10 cellular contexts compared by ENCODE assay signal in the genomic region with DNA sequence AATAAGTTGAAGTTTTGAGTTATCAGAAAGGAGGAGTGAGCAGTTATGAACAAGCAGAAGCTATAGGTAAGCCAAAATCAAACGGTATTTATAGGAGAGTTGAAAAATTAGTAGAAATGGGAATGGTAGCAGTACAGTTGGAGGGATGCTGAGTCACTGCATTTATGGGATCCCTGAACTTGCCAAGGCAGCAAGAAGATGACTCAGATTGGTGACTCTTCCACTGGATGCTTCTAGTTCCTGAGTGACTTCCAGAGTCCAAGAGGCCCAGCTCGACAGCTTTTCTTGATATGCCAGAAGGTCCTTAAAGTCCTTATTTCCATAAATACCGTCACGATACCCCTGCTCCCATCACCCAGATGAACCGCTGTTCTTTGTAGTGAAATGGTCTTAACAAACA. TPM values are rescaled to one million over a fixed set of nuclear protein-coding genes. Genes with fewer than 3 reads are reported as not detected.
DNase-seq lines count a peak whose midpoint lies in the region; ATAC-seq, FAIRE-seq and TF ChIP-seq lines count a peak whose summit lies in the region.
"Had no signal": no experiment of that assay in that cellular context is flagged by ENCODE, and none has a peak within 500 bp of the region (broad histone marks: within the 10 kb centered on the region; RNA-seq: fewer than 3 reads in every experiment).

No MANE protein-coding gene starts in this region.

- peak; percentile 93 for ATAC-seq in esophagus mucosa
- ATAC-seq in GM21515 (IDR thresholded peaks at IDR 0.05; ENCODE audit: unreplicated experiment): no peak

- peak; percentile 85 for DNase-seq in GM03348 (ENCODE audit: low spot score)
- DNase-seq in RKO (ENCODE audit: low spot score): peak; percentile 95
- no peak for DNase-seq in effector CD8-positive, alpha-beta T cell (lab: John Stamatoyannopoulos, UW)
- DNase-seq in GM12892 (ENCODE audit: insufficient read length): no peak
- DNase-seq in NCI-H82 (lab: John Stamatoyannopoulos, UW): no peak
- DNase-seq: activated gamma-delta T cell, NCI-H187 treated with DMSO at 0.1 percent for 48 hours had no signal

- peak overlapping the region; percentile 38 for H3K4me2 ChIP-seq in skeletal muscle satellite cell (ENCODE audit: low read length)

- H3K4me3 ChIP-seq in skeletal muscle satellite cell (ENCODE audit: low read length): no peak overlapping the region

- FAIRE-seq in GM12892 (lab: Jason Lieb, UNC): no peak

- no peak for TF ChIP-seq POLR2A in GM12892 (IDR thresholded peaks at IDR 0.05; ENCODE audit: low read depth, low read length)

- peaks cover 14% of the 10 kb centered on the region for H3K4me1 ChIP-seq in skeletal muscle satellite cell (ENCODE audit: control insufficient read depth, insufficient read depth, low read length)

- H3K9me3 ChIP-seq in skeletal muscle satellite cell (replicated peaks; ENCODE audit: low read length): no peaks in the 10 kb centered on the region

- no peak overlapping the region for H3K9ac ChIP-seq in skeletal muscle satellite cell (ENCODE audit: low read depth, low read length)

- H3K27me3 ChIP-seq in skeletal muscle satellite cell (ENCODE audit: control insufficient read depth, insufficient read depth, low read length): no peaks in the 10 kb centered on the region

- no peaks in the 10 kb centered on the region for H3K36me3 ChIP-seq in skeletal muscle satellite cell (ENCODE audit: insufficient read depth, low read length)

RNA-seq across cellular contexts. Expression of gene ACTR3, which starts 31.1 kb away (rescaled TPM):
- 295 TPM for total RNA-seq in esophagus mucosa
- 235 and 246 TPM in 2 replicates for total RNA-seq in skeletal muscle satellite cell (2012; rRNA removed)
- 339 TPM for polyA plus RNA-seq in GM12892 (2012; ENCODE audit: missing spikeins)

Comparison
In these comparisons a context has a peak if more than half of its experiments do, and no peak if none do; other contexts are left out.
1. DNase-seq: peak in GM03348 (single experiment) and RKO (single experiment); none in effector CD8-positive, alpha-beta T cell (single experiment), GM12892 (single experiment) and NCI-H82 (single experiment).